2 cellular contexts compared by ENCODE assay signal in genomic region chr4:145566767-145567166, GRCh38.
TF ChIP-seq lines count a peak whose summit lies in the region.

No MANE protein-coding gene starts in this region.

TF ChIP-seq in GM23338, 12 proteins besides CTCF, POLR2A, EP300 and RAD21 (continued from another document):
- no peak for TF ChIP-seq REST (IDR thresholded peaks at IDR 0.05; ENCODE audit: unreplicated experiment)
- TF ChIP-seq STAT1 (IDR thresholded peaks at IDR 0.05; ENCODE audit: unreplicated experiment), result no peak
- TF ChIP-seq ZNF462 (CRISPR knock-in tag; IDR thresholded peaks at IDR 0.05), result no peak
- TF ChIP-seq ETS1 (IDR thresholded peaks at IDR 0.05), result no peak
- no peak for TF ChIP-seq ZNF114 (CRISPR knock-in tag; IDR thresholded peaks at IDR 0.05)
- TF ChIP-seq EZH2 (IDR thresholded peaks at IDR 0.05; ENCODE audit: low read depth, unreplicated experiment), result no peak
TF ChIP-seq in GM23338: peak in this region for 0.

TF ChIP-seq in WTC11, 78 proteins besides CTCF, POLR2A, EP300 and RAD21 (continued from another document):
- TF ChIP-seq ARID4B (CRISPR knock-in tag; IDR thresholded peaks at IDR 0.05; ENCODE audit: borderline replicate concordance) (no peak), ATF1 (CRISPR knock-in tag; IDR thresholded peaks at IDR 0.05) (no peak), NR1H2 (CRISPR knock-in tag; IDR thresholded peaks at IDR 0.05) (no peak), PREB (CRISPR knock-in tag; IDR thresholded peaks at IDR 0.05; ENCODE audit: borderline replicate concordance) (no peak), MYBL2 (CRISPR knock-in tag; IDR thresholded peaks at IDR 0.05) (no peak), CREM (CRISPR knock-in tag; IDR thresholded peaks at IDR 0.05) (no peak), PRDM15 (CRISPR knock-in tag; IDR thresholded peaks at IDR 0.05) (no peak), TP53 (CRISPR knock-in tag; IDR thresholded peaks at IDR 0.05) (no peak)
